In the genomic region with DNA sequence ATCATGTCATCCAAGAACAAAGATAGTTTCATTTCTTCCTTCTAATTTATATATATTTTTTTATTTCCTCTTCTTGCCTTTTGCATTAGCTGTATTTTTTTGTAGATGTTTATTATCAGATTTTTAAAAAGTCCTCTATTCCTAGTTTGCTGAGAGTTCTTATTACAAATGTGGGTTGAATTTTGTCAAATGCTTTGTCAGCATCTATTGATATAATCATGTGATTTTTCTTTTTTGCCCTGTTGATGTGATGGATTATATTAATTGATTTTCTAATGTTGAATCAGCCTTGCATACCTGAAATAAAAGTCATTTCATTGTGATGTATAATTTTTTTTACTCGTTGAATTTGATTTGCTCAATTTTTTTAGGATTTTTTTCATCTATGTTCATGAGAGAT, we compare ENCODE assay signal across 38 cellular contexts. TPM values are rescaled to one million over a fixed set of nuclear protein-coding genes. Genes with fewer than 3 reads are reported as not detected.
"Had no signal": no experiment of that assay in that cellular context is flagged by ENCODE, and none has a peak within 500 bp of the region (broad histone marks: within the 10 kb centered on the region; RNA-seq: fewer than 3 reads in every experiment).

No MANE protein-coding gene starts in this region.

- DNase-seq: MG63, MM.1S, MV-4-11, NCI-H1048, NCI-H1092, NCI-H1092 treated with DMSO at 0.1 percent for 48 hours, NCI-H1105, NCI-H1105 treated with DMSO at 0.1 percent for 48 hours, NCI-H1417, NCI-H1417 treated with DMSO at 0.1 percent for 48 hours, NCI-H1436, NCI-H1436 treated with DMSO at 0.1 percent for 48 hours, NCI-H146, NCI-H1694, NCI-H1694 treated with DMSO at 0.1 percent for 48 hours, NCI-H187, NCI-H187 treated with DMSO at 0.1 percent for 48 hours, NCI-H1930, NCI-H2029, NCI-H2029 treated with DMSO at 0.1 percent for 48 hours, NCI-H2081, NCI-H2081 treated with DMSO at 0.1 percent for 48 hours, NCI-H2107, NCI-H2171, NCI-H2171 treated with DMSO at 0.1 percent for 48 hours, NCI-H2227 treated with DMSO at 0.1 percent for 48 hours, NCI-H226, NCI-H345, NCI-H446, NCI-H446 treated with DMSO at 0.1 percent for 48 hours, NCI-H510A, NCI-H510A treated with DMSO at 0.1 percent for 48 hours, NCI-H524, NCI-H524 treated with DMSO at 0.1 percent for 48 hours, NCI-H526 had no signal

- H3K36me3 ChIP-seq: MG63 had no signal

- H3K27me3 ChIP-seq: MG63 had no signal

- H3K4me3 ChIP-seq: MG63 had no signal

- H3K9me3 ChIP-seq: MG63 had no signal

RNA-seq across cellular contexts. Expression of a gene that starts 46.9 kb away (rescaled TPM):
- total RNA-seq: LHCN-M2, M059J, MCF 10A had no signal
